26 cellular contexts compared by ENCODE assay signal in genomic region chr13:110423689-110424302, GRCh38.
A peak's percentile ranks its signal among the peaks of the same experiment; 100 is the strongest.
DNase-seq lines count a peak whose midpoint lies in the region; ATAC-seq, FAIRE-seq and TF ChIP-seq lines count a peak whose summit lies in the region.
"Had no signal": no experiment of that assay in that cellular context is flagged by ENCODE, and none has a peak within 500 bp of the region (broad histone marks: within the 10 kb centered on the region; RNA-seq: fewer than 3 reads in every experiment).

No MANE protein-coding gene starts in this region.

- no peak for ATAC-seq in left ventricle myocardium superior
- peak in 3 of 4 donors; percentile 41 to 73 (median 55) for ATAC-seq in pancreas
- no peak for ATAC-seq in aorta (ENCODE audit: low FRiP score)
- no peak for ATAC-seq in GM21619 (IDR thresholded peaks at IDR 0.05; ENCODE audit: unreplicated experiment)
- ATAC-seq: left lobe of liver; natural killer cell treated with Interleukin-12 subunit alpha and Interleukin-12 subunit beta and Interleukin-15 and Interleukin-18, amount 100 ng/mL, for 72 hours; upper lobe of right lung had no signal

- DNase-seq in left ventricle myocardium inferior (no peak), left ventricle myocardium superior (no peak), endothelial cell (ENCODE audit: low spot score) (no peak), pancreas (no peak), aorta (no peak), Karpas-422 (no peak), iPS-NIHi7 (ENCODE audit: extremely low spot score) (no peak)
- DNase-seq: activated CD4-positive, alpha-beta T cell treated with anti-CD3 and anti-CD28 coated beads, Interleukin-2, amount 50 U/mL, for 1 hour; BE2C; DMS53; GDM1; glutamatergic neuron; midbrain; NCI-H2081 treated with DMSO at 0.1 percent for 48 hours; NCI-H524; SK-N-SH; stimulated activated CD4-positive, alpha-beta T cell treated with anti-CD3 and anti-CD28 coated beads, Interleukin-1b, Interleukin-23, amount 100 ng/mL, for 48 hours; T-helper 2 cell; upper lobe of right lung; WERI-Rb-1 had no signal

- TF ChIP-seq CTCF in left ventricle myocardium inferior (IDR thresholded peaks at IDR 0.05; ENCODE audit: borderline replicate concordance) (no peak), endothelial cell (IDR thresholded peaks at IDR 0.05; ENCODE audit: unreplicated experiment) (no peak), pancreas (IDR thresholded peaks at IDR 0.05) (no peak)

- H3K4me2 ChIP-seq in Karpas-422 (ENCODE audit: low read depth, low read length, poor library complexity, severe bottlenecking), result no peak overlapping the region
- H3K4me2 ChIP-seq: KMS-11, SK-N-SH had no signal

- peaks cover 38% of the 10 kb centered on the region for H3K36me3 ChIP-seq in left ventricle myocardium inferior
- H3K36me3 ChIP-seq in pancreas, result no peaks in the 10 kb centered on the region
- H3K36me3 ChIP-seq in aorta (ENCODE audit: control insufficient read depth in 1 of 2, insufficient read depth in 2 of 2, low read length in 1 of 2), result peaks cover 0 to 3% of the 10 kb centered on the region in 2 donors
- no peaks in the 10 kb centered on the region for H3K36me3 ChIP-seq in Karpas-422 (ENCODE audit: insufficient read depth, low read length)
- H3K36me3 ChIP-seq: BE2C, WERI-Rb-1 had no signal

- H3K9me3 ChIP-seq in left ventricle myocardium inferior (replicated peaks) (no peaks in the 10 kb centered on the region), pancreas (no peaks in the 10 kb centered on the region), aorta (ENCODE audit: control insufficient read depth, low read length) (no peaks in the 10 kb centered on the region), Karpas-422 (ENCODE audit: low read length) (no peaks in the 10 kb centered on the region)
- H3K9me3 ChIP-seq: BE2C, SK-N-SH, upper lobe of right lung had no signal

- peaks cover 20% of the 10 kb centered on the region for H3K27me3 Mint-ChIP-seq in endothelial cell (ENCODE audit: unreplicated experiment)

- no peaks in the 10 kb centered on the region for H3K9me3 Mint-ChIP-seq in endothelial cell (ENCODE audit: unreplicated experiment)
- H3K9me3 Mint-ChIP-seq: activated T-helper 1 cell treated with anti-CD3 and anti-CD28 coated beads, Interleukin-12 subunit alpha, Interleukin-12 subunit beta, Interleukin-2, Interleukin-4 antibody, amounts not matched to agents 30 ng/mL and 10 ng/mL and 1 ng/mL, durations not matched to agents 14 hours and 24 hours and 36 hours; natural killer cell treated with Interleukin-12 subunit alpha and Interleukin-12 subunit beta and Interleukin-15 and Interleukin-18, amount 100 ng/mL, for 72 hours had no signal

- peaks cover 68% of the 10 kb centered on the region for H3K4me1 Mint-ChIP-seq in endothelial cell (ENCODE audit: unreplicated experiment)

- H3K79me2 ChIP-seq in Karpas-422 (ENCODE audit: low read length), result no peaks in the 10 kb centered on the region

- no peak overlapping the region for H3K9ac ChIP-seq in Karpas-422 (ENCODE audit: low read length)
- H3K9ac ChIP-seq: KMS-11, SK-N-SH had no signal

- intact Hi-C loops in left ventricle myocardium inferior (cut with micrococcal nuclease), result no loop called here
- intact Hi-C loops in left ventricle myocardium superior (cut with micrococcal nuclease), result no loop called here
- intact Hi-C loops in pancreas (cut with DNase I), result loop anchor here in 1 of 3 donors (5.0 kb wide), 1 partner anchor 201 kb away; no protein-coding TSS in a partner anchor
- intact Hi-C loops in aorta (cut with DNase I), result no loop called here

- no peak overlapping the region for H3K4me3 ChIP-seq in left ventricle myocardium inferior
- H3K4me3 ChIP-seq in pancreas, result no peak overlapping the region
- no peak overlapping the region for H3K4me3 ChIP-seq in aorta (ENCODE audit: low read length in 2 of 2)
- no peak overlapping the region for H3K4me3 ChIP-seq in Karpas-422 (ENCODE audit: low read length)
- H3K4me3 ChIP-seq: upper lobe of right lung had no signal

- no peaks in the 10 kb centered on the region for H3K9me2 ChIP-seq in Karpas-422 (replicated peaks; ENCODE audit: insufficient read depth, low read length)
- H3K9me2 ChIP-seq: SK-N-SH had no signal

- H3K4me1 ChIP-seq in left ventricle myocardium inferior, result peaks cover 63% of the 10 kb centered on the region
- no peaks in the 10 kb centered on the region for H3K4me1 ChIP-seq in pancreas
- peaks cover 0 to 2% of the 10 kb centered on the region in 2 donors for H3K4me1 ChIP-seq in aorta (ENCODE audit: control insufficient read depth in 1 of 2, insufficient read depth in 2 of 2, low read length in 2 of 2)
- no peaks in the 10 kb centered on the region for H3K4me1 ChIP-seq in Karpas-422 (ENCODE audit: low read length)
- H3K4me1 ChIP-seq: BE2C had no signal

- no peak for FAIRE-seq in pancreas (lab: Jason Lieb, UNC)

- peak overlapping the region; percentile 80 for H3K27ac Mint-ChIP-seq in endothelial cell (ENCODE audit: unreplicated experiment)
- H3K27ac Mint-ChIP-seq: activated naive CD8-positive, alpha-beta T cell; activated T-helper 1 cell treated with anti-CD3 and anti-CD28 coated beads, Interleukin-12 subunit alpha, Interleukin-12 subunit beta, Interleukin-2, Interleukin-4 antibody, amounts not matched to agents 30 ng/mL and 10 ng/mL and 1 ng/mL, durations not matched to agents 14 hours and 24 hours and 36 hours; natural killer cell treated with Interleukin-12 subunit alpha and Interleukin-12 subunit beta and Interleukin-15 and Interleukin-18, amount 100 ng/mL, for 72 hours had no signal

- peak overlapping the region; percentile 41 for H3K27ac ChIP-seq in left ventricle myocardium inferior (replicated peaks)
- no peak overlapping the region for H3K27ac ChIP-seq in pancreas
- peak overlapping the region; percentile 1 to 50 for H3K27ac ChIP-seq in aorta (ENCODE audit: low read depth in 1 of 2, low read length in 2 of 2)
- no peak overlapping the region for H3K27ac ChIP-seq in Karpas-422 (ENCODE audit: low read length)
- H3K27ac ChIP-seq: KMS-11, upper lobe of right lung, WERI-Rb-1 had no signal

- no peak overlapping the region for H2AFZ ChIP-seq in Karpas-422 (ENCODE audit: low read length)

- H3K4me3 Mint-ChIP-seq in endothelial cell (ENCODE audit: unreplicated experiment), result peak overlapping the region; percentile 51
- H3K4me3 Mint-ChIP-seq: activated naive CD8-positive, alpha-beta T cell; activated T-helper 1 cell treated with anti-CD3 and anti-CD28 coated beads, Interleukin-12 subunit alpha, Interleukin-12 subunit beta, Interleukin-2, Interleukin-4 antibody, amounts not matched to agents 30 ng/mL and 10 ng/mL and 1 ng/mL, durations not matched to agents 14 hours and 24 hours and 36 hours; natural killer cell treated with Interleukin-12 subunit alpha and Interleukin-12 subunit beta and Interleukin-15 and Interleukin-18, amount 100 ng/mL, for 72 hours had no signal

- WGBS in pancreas, 2 donors, result 54 to 73% methylated on average over 11 of the region's 11 CpGs
- 82 to 91% methylated on average over 11 of the region's 11 CpGs for WGBS in aorta, 2 donors

- H3K36me3 Mint-ChIP-seq in endothelial cell (ENCODE audit: low read depth, unreplicated experiment), result peaks cover 61% of the 10 kb centered on the region
- H3K36me3 Mint-ChIP-seq: activated naive CD8-positive, alpha-beta T cell; natural killer cell treated with Interleukin-12 subunit alpha and Interleukin-12 subunit beta and Interleukin-15 and Interleukin-18, amount 100 ng/mL, for 72 hours had no signal

- H3K27me3 ChIP-seq in left ventricle myocardium inferior (ENCODE audit: low read depth), result no peaks in the 10 kb centered on the region
- no peaks in the 10 kb centered on the region for H3K27me3 ChIP-seq in pancreas
- no peaks in the 10 kb centered on the region for H3K27me3 ChIP-seq in aorta (ENCODE audit: control insufficient read depth in 1 of 2, insufficient read depth in 2 of 2, low read length in 1 of 2)
- no peaks in the 10 kb centered on the region for H3K27me3 ChIP-seq in Karpas-422 (ENCODE audit: low read length)
- H3K27me3 ChIP-seq: BE2C, upper lobe of right lung had no signal

- no peaks in the 10 kb centered on the region for H4K20me1 ChIP-seq in Karpas-422 (ENCODE audit: insufficient read depth, low read depth, low read length)

Comparison
In these comparisons a context has a peak if more than half of its experiments do, and no peak if none do; other contexts are left out.
1. H3K27ac ChIP-seq: peak in left ventricle myocardium inferior (single experiment) and aorta (2 of 2); none in pancreas (0 of 4) and Karpas-422 (single experiment).
2. ATAC-seq: peak in pancreas (3 of 4); none in left ventricle myocardium superior (single experiment), aorta (single experiment) and GM21619 (single experiment).